In genomic region chr16:74268372-74268782, GRCh38 we compare ENCODE assay signal across 18 cellular contexts.
"Had no signal": no experiment of that assay in that cellular context is flagged by ENCODE, and none has a peak within 500 bp of the region (broad histone marks: within the 10 kb centered on the region; RNA-seq: fewer than 3 reads in every experiment).

No MANE protein-coding gene starts in this region.

- H3K9me3 ChIP-seq: stomach, testis, upper lobe of right lung had no signal

- H3K27me3 ChIP-seq: stomach, testis, upper lobe of right lung had no signal

- H3K4me3 ChIP-seq: coronary artery, stomach, testis, upper lobe of right lung had no signal

- H3K4me1 ChIP-seq: stomach, testis, upper lobe of right lung had no signal

- H3K27ac ChIP-seq: coronary artery, stomach, testis, upper lobe of right lung had no signal

- ATAC-seq: natural killer cell treated with Interleukin-12 subunit alpha and Interleukin-12 subunit beta and Interleukin-15 and Interleukin-18, amount 100 ng/mL, for 72 hours; upper lobe of right lung had no signal

- H3K4me1 Mint-ChIP-seq: activated CD4-positive, alpha-beta T cell treated with anti-CD3 and anti-CD28 coated beads, Interleukin-2, amount 10 ng/mL, durations not matched to agents 7 days and 5 days had no signal

- H3K36me3 ChIP-seq: stomach, upper lobe of right lung had no signal

- H3K9me3 Mint-ChIP-seq: activated CD4-positive, alpha-beta T cell treated with anti-CD3 and anti-CD28 coated beads, Interleukin-2, amount 10 ng/mL, durations not matched to agents 7 days and 5 days; brain; natural killer cell treated with Interleukin-12 subunit alpha and Interleukin-12 subunit beta and Interleukin-15 and Interleukin-18, amount 100 ng/mL, for 72 hours; T-helper 2 cell treated with Interferon-gamma antibody and Interleukin-4, amounts not matched to agents 5 μg/mL and 100 μg/mL, for 36 hours had no signal

- H3K27me3 Mint-ChIP-seq: brain had no signal

- H3K27ac Mint-ChIP-seq: activated CD4-positive, alpha-beta T cell treated with anti-CD3 and anti-CD28 coated beads, Interleukin-2, amount 10 ng/mL, durations not matched to agents 7 days and 5 days; activated naive CD8-positive, alpha-beta T cell; natural killer cell treated with Interleukin-12 subunit alpha and Interleukin-12 subunit beta and Interleukin-15 and Interleukin-18, amount 100 ng/mL, for 72 hours; T-helper 2 cell treated with Interferon-gamma antibody and Interleukin-4, amounts not matched to agents 5 μg/mL and 100 μg/mL, for 36 hours had no signal

- H3K4me3 Mint-ChIP-seq: activated CD4-positive, alpha-beta T cell treated with anti-CD3 and anti-CD28 coated beads, Interleukin-2, amount 10 ng/mL, durations not matched to agents 7 days and 5 days; activated naive CD8-positive, alpha-beta T cell; natural killer cell treated with Interleukin-12 subunit alpha and Interleukin-12 subunit beta and Interleukin-15 and Interleukin-18, amount 100 ng/mL, for 72 hours; T-helper 2 cell treated with Interferon-gamma antibody and Interleukin-4, amounts not matched to agents 5 μg/mL and 100 μg/mL, for 36 hours had no signal

- DNase-seq: activated CD4-positive, alpha-beta T cell treated with anti-CD3 and anti-CD28 coated beads, Interleukin-2, amount 10 ng/mL, durations not matched to agents 7 days and 5 days; activated CD8-positive, alpha-beta memory T cell treated with anti-CD3 and anti-CD28 coated beads for 24 hours; activated gamma-delta T cell treated with Interleukin-2 at 50 U/mL for 16 hours; amniotic stem cell; central memory CD4-positive, alpha-beta T cell; effector CD4-positive, alpha-beta T cell; foreskin fibroblast; kidney glomerular epithelial cell; mesendoderm; stimulated activated CD4-positive, alpha-beta T cell treated with anti-CD3 and anti-CD28 coated beads, Interleukin-1b, Interleukin-23, amount 100 ng/mL, for 48 hours; stomach; testis; upper lobe of right lung had no signal

- H3K36me3 Mint-ChIP-seq: activated naive CD8-positive, alpha-beta T cell; brain; natural killer cell treated with Interleukin-12 subunit alpha and Interleukin-12 subunit beta and Interleukin-15 and Interleukin-18, amount 100 ng/mL, for 72 hours had no signal
